In genomic region chr19:13506550-13506878, GRCh38 we compare ENCODE assay signal across 16 cellular contexts. TPM values are rescaled to one million over a fixed set of nuclear protein-coding genes. Genes with fewer than 3 reads are reported as not detected.
DNase-seq lines count a peak whose midpoint lies in the region; ATAC-seq and TF ChIP-seq lines count a peak whose summit lies in the region.
"Had no signal": no experiment of that assay in that cellular context is flagged by ENCODE, and none has a peak within 500 bp of the region (broad histone marks: within the 10 kb centered on the region; RNA-seq: fewer than 3 reads in every experiment).

No MANE protein-coding gene starts in this region.

- peak overlapping the region; percentile 65 for H3K4me3 ChIP-seq in iPS-20b (ENCODE audit: low read length)
- peak overlapping the region; percentile 39 to 56 for H3K4me3 ChIP-seq in testis
- H3K4me3 ChIP-seq: K562 had no signal

- peak overlapping the region; percentile 40; the same call in 1 of the 2 replicates for H3K9ac ChIP-seq in iPS-20b (ENCODE audit: low read depth, low read length)

- ATAC-seq in activated CD8-positive, alpha-beta T cell treated with anti-CD3 and anti-CD28 coated beads for 36 hours, result no peak
- ATAC-seq in activated CD8-positive, alpha-beta T cell treated with anti-CD3 and anti-CD28 coated beads, Interleukin-2, amount 10 ng/mL, durations not matched to agents 7 days and 5 days, result no peak
- ATAC-seq: activated CD4-positive, alpha-beta T cell treated with anti-CD3 and anti-CD28 coated beads for 36 hours; activated T-helper 17 cell treated with anti-CD3 and anti-CD28 coated beads, Interleukin-2, amount 50 U/mL, for 72 hours; K562 had no signal

- WGBS in testis, 2 donors, result 1 to 2% methylated on average over 15 of the region's 15 CpGs

- peak; percentile 8 for DNase-seq in activated CD8-positive, alpha-beta T cell treated with anti-CD3 and anti-CD28 coated beads for 36 hours
- DNase-seq in activated CD8-positive, alpha-beta T cell treated with anti-CD3 and anti-CD28 coated beads, Interleukin-2, amount 10 ng/mL, durations not matched to agents 7 days and 5 days, result no peak
- DNase-seq in astrocyte of the hippocampus (ENCODE audit: low read depth, low spot score) (peak; percentile 13), testis (no peak), NCI-H1930 (lab: John Stamatoyannopoulos, UW) (no peak), activated T-cell treated with anti-CD3 and anti-CD28 coated beads for 4 hours (no peak), HEK293T (ENCODE audit: extremely low spot score) (no peak)
- DNase-seq: 8988T; central memory CD4-positive, alpha-beta T cell; DMS79; esophagus squamous epithelium; NCI-H187 had no signal

- no peaks in the 10 kb centered on the region for H3K9me3 ChIP-seq in iPS-20b (ENCODE audit: insufficient read depth, low read depth, low read length)
- no peaks in the 10 kb centered on the region for H3K9me3 ChIP-seq in testis
- H3K9me3 ChIP-seq: esophagus squamous epithelium had no signal

- intact Hi-C loops in activated CD8-positive, alpha-beta T cell treated with anti-CD3 and anti-CD28 coated beads for 36 hours (cut with micrococcal nuclease), result no loop called here
- intact Hi-C loops in testis (cut with DNase I; ENCODE audit: low total_unique reads), result no loop called here

- H3K27me3 Mint-ChIP-seq in activated CD8-positive, alpha-beta T cell treated with anti-CD3 and anti-CD28 coated beads for 36 hours, result peaks cover 56% of the 10 kb centered on the region
- peaks cover 51% of the 10 kb centered on the region for H3K27me3 Mint-ChIP-seq in activated CD8-positive, alpha-beta T cell treated with anti-CD3 and anti-CD28 coated beads, Interleukin-2, amount 10 ng/mL, durations not matched to agents 7 days and 5 days (ENCODE audit: low read depth)

- no peak overlapping the region for H3K27ac ChIP-seq in iPS-20b (ENCODE audit: low read length)
- no peak overlapping the region for H3K27ac ChIP-seq in testis
- H3K27ac ChIP-seq: esophagus squamous epithelium had no signal

- H3K4me1 ChIP-seq in iPS-20b (ENCODE audit: insufficient read depth, low read length), result peaks cover 5% of the 10 kb centered on the region; the same call in 1 of the 2 replicates
- no peaks in the 10 kb centered on the region for H3K4me1 ChIP-seq in testis

- H3K27ac Mint-ChIP-seq in activated CD8-positive, alpha-beta T cell treated with anti-CD3 and anti-CD28 coated beads for 36 hours, result no peak overlapping the region
- no peak overlapping the region for H3K27ac Mint-ChIP-seq in activated CD8-positive, alpha-beta T cell treated with anti-CD3 and anti-CD28 coated beads, Interleukin-2, amount 10 ng/mL, durations not matched to agents 7 days and 5 days
- H3K27ac Mint-ChIP-seq: activated CD4-positive, alpha-beta T cell treated with anti-CD3 and anti-CD28 coated beads for 36 hours; activated T-helper 17 cell treated with anti-CD3 and anti-CD28 coated beads, Interleukin-2, amount 50 U/mL, for 72 hours had no signal

- H3K36me3 ChIP-seq in iPS-20b (ENCODE audit: insufficient read depth, low read depth, low read length) (peaks cover 5% of the 10 kb centered on the region; the same call in 1 of the 2 replicates), testis (ENCODE audit: low read depth, missing control alignments) (no peaks in the 10 kb centered on the region)
- H3K36me3 ChIP-seq: esophagus squamous epithelium had no signal

- TF ChIP-seq POLR2A in testis (IDR thresholded peaks at IDR 0.05), result no peak

- CTCF ChIA-PET in activated CD8-positive, alpha-beta T cell treated with anti-CD3 and anti-CD28 coated beads for 36 hours (lab: Charles Lee), result interaction anchor here (1.2 kb wide), 1 partner anchor 10 kb away, joined by 4 read pairs; no protein-coding TSS in a partner anchor
- CTCF ChIA-PET in activated CD8-positive, alpha-beta T cell treated with anti-CD3 and anti-CD28 coated beads, Interleukin-2, amount 10 ng/mL, durations not matched to agents 7 days and 5 days (lab: Charles Lee), result no interaction called here
- CTCF ChIA-PET in HEK293T (lab: Yijun Ruan, JAX), result no interaction called here

- no peaks in the 10 kb centered on the region for H3K36me3 Mint-ChIP-seq in activated CD8-positive, alpha-beta T cell treated with anti-CD3 and anti-CD28 coated beads for 36 hours (ENCODE audit: low read depth)
- H3K36me3 Mint-ChIP-seq in activated CD8-positive, alpha-beta T cell treated with anti-CD3 and anti-CD28 coated beads, Interleukin-2, amount 10 ng/mL, durations not matched to agents 7 days and 5 days (ENCODE audit: low read depth), result peaks cover 4% of the 10 kb centered on the region

- H3K27me3 ChIP-seq in iPS-20b (ENCODE audit: insufficient read depth, low read length) (peaks cover 55% of the 10 kb centered on the region), testis (no peaks in the 10 kb centered on the region)

- POLR2A ChIA-PET in activated CD8-positive, alpha-beta T cell treated with anti-CD3 and anti-CD28 coated beads for 36 hours (lab: Charles Lee), result no interaction called here
- POLR2A ChIA-PET in activated CD8-positive, alpha-beta T cell treated with anti-CD3 and anti-CD28 coated beads, Interleukin-2, amount 10 ng/mL, durations not matched to agents 7 days and 5 days (lab: Charles Lee), result no interaction called here
- POLR2A ChIA-PET in HEK293T (lab: Yijun Ruan, JAX), result no interaction called here

- TF ChIP-seq CTCF in activated CD8-positive, alpha-beta T cell treated with anti-CD3 and anti-CD28 coated beads for 36 hours (IDR thresholded peaks at IDR 0.05), result no peak
- TF ChIP-seq CTCF in testis (IDR thresholded peaks at IDR 0.05), result no peak

- H3K4me1 Mint-ChIP-seq in activated CD8-positive, alpha-beta T cell treated with anti-CD3 and anti-CD28 coated beads for 36 hours (ENCODE audit: low read depth), result peaks cover 2% of the 10 kb centered on the region
- no peaks in the 10 kb centered on the region for H3K4me1 Mint-ChIP-seq in activated CD8-positive, alpha-beta T cell treated with anti-CD3 and anti-CD28 coated beads, Interleukin-2, amount 10 ng/mL, durations not matched to agents 7 days and 5 days (ENCODE audit: low read depth)
- H3K4me1 Mint-ChIP-seq: activated CD4-positive, alpha-beta T cell treated with anti-CD3 and anti-CD28 coated beads for 36 hours; activated T-helper 17 cell treated with anti-CD3 and anti-CD28 coated beads, Interleukin-2, amount 50 U/mL, for 72 hours had no signal

- H3K4me3 Mint-ChIP-seq in activated CD8-positive, alpha-beta T cell treated with anti-CD3 and anti-CD28 coated beads for 36 hours, result no peak overlapping the region
- no peak overlapping the region for H3K4me3 Mint-ChIP-seq in activated CD8-positive, alpha-beta T cell treated with anti-CD3 and anti-CD28 coated beads, Interleukin-2, amount 10 ng/mL, durations not matched to agents 7 days and 5 days
- H3K4me3 Mint-ChIP-seq: activated T-helper 17 cell treated with anti-CD3 and anti-CD28 coated beads, Interleukin-2, amount 50 U/mL, for 72 hours had no signal

- no peaks in the 10 kb centered on the region for H3K9me3 Mint-ChIP-seq in activated CD8-positive, alpha-beta T cell treated with anti-CD3 and anti-CD28 coated beads for 36 hours
- no peaks in the 10 kb centered on the region for H3K9me3 Mint-ChIP-seq in activated CD8-positive, alpha-beta T cell treated with anti-CD3 and anti-CD28 coated beads, Interleukin-2, amount 10 ng/mL, durations not matched to agents 7 days and 5 days (ENCODE audit: insufficient read depth)
- H3K9me3 Mint-ChIP-seq: activated T-helper 17 cell treated with anti-CD3 and anti-CD28 coated beads, Interleukin-2, amount 50 U/mL, for 72 hours had no signal

TF ChIP-seq in HEK293T, 16 proteins besides CTCF, POLR2A, EP300 and RAD21:
- TF ChIP-seq ARNT (IDR thresholded peaks at IDR 0.05) (no peak), SP1 (IDR thresholded peaks at IDR 0.05) (no peak), BHLHE40 (IDR thresholded peaks at IDR 0.05; ENCODE audit: borderline replicate concordance) (no peak), CTBP1 (IDR thresholded peaks at IDR 0.05; ENCODE audit: borderline replicate concordance) (no peak), FOXA1 (IDR thresholded peaks at IDR 0.05) (no peak), LEF1 (IDR thresholded peaks at IDR 0.05; ENCODE audit: borderline replicate concordance) (no peak), FOXM1 (IDR thresholded peaks at IDR 0.05; ENCODE audit: borderline replicate concordance) (no peak), SUZ12 (IDR thresholded peaks at IDR 0.05) (no peak), PKNOX1 (IDR thresholded peaks at IDR 0.05) (no peak), NFRKB (IDR thresholded peaks at IDR 0.05) (no peak), ELF4 (IDR thresholded peaks at IDR 0.05) (no peak), L3MBTL2 (conservative IDR thresholded peaks at IDR 0.05) (no peak), TARDBP (IDR thresholded peaks at IDR 0.05) (no peak), HDGF (IDR thresholded peaks at IDR 0.05; ENCODE audit: borderline replicate concordance) (no peak), FOXK2 (IDR thresholded peaks at IDR 0.05) (no peak), ZNF384 (IDR thresholded peaks at IDR 0.05) (no peak)

RNA-seq across cellular contexts. Expression of gene CACNA1A, which starts 0.2 kb away (rescaled TPM):
- under 1 TPM; 0.29 to 0.36 TPM for total RNA-seq in activated CD8-positive, alpha-beta T cell treated with anti-CD3 and anti-CD28 coated beads for 36 hours
- total RNA-seq in activated CD8-positive, alpha-beta T cell treated with anti-CD3 and anti-CD28 coated beads, Interleukin-2, amount 10 ng/mL, durations not matched to agents 7 days and 5 days, result under 1 TPM; 0.60 to 0.63 TPM
- total RNA-seq in testis, result 10 to 100 TPM; 21.8 to 22.5 TPM
- 9.7 TPM for polyA plus RNA-seq in testis (ENCODE audit: insufficient read depth, low read depth, low replicate concordance)

Comparison
In these comparisons a context has a peak if more than half of its experiments do, and no peak if none do; other contexts are left out.
1. DNase-seq: peak in activated CD8-positive, alpha-beta T cell treated with anti-CD3 and anti-CD28 coated beads for 36 hours (single experiment) and astrocyte of the hippocampus (single experiment); none in activated CD8-positive, alpha-beta T cell treated with anti-CD3 and anti-CD28 coated beads, Interleukin-2, amount 10 ng/mL, durations not matched to agents 7 days and 5 days (single experiment), testis (single experiment), NCI-H1930 (0 of 2), activated T-cell treated with anti-CD3 and anti-CD28 coated beads for 4 hours (single experiment) and HEK293T (single experiment).
2. RNA of gene CACNA1A, which starts 0.2 kb away (total RNA-seq): 21.8 to 22.5 TPM in testis; 0.60 to 0.63 TPM in activated CD8-positive, alpha-beta T cell treated with anti-CD3 and anti-CD28 coated beads, Interleukin-2, amount 10 ng/mL, durations not matched to agents 7 days and 5 days and 0.29 to 0.36 TPM in activated CD8-positive, alpha-beta T cell treated with anti-CD3 and anti-CD28 coated beads for 36 hours; every median in the first group is over 10 times any median in the second.